20 cellular contexts compared by ENCODE assay signal in genomic region chr12:116964740-116965090, GRCh38. TPM values are rescaled to one million over a fixed set of nuclear protein-coding genes. Genes with fewer than 3 reads are reported as not detected.
DNase-seq lines count a peak whose midpoint lies in the region; ATAC-seq and TF ChIP-seq lines count a peak whose summit lies in the region.
"Had no signal": no experiment of that assay in that cellular context is flagged by ENCODE, and none has a peak within 500 bp of the region (broad histone marks: within the 10 kb centered on the region; RNA-seq: fewer than 3 reads in every experiment).

No MANE protein-coding gene starts in this region.

- ATAC-seq in lower lobe of right lung (no peak), HG02884 (IDR thresholded peaks at IDR 0.05; ENCODE audit: unreplicated experiment) (no peak)
- ATAC-seq: GM12878, T-cell had no signal

- H3K27ac ChIP-seq in lower lobe of right lung (no peak overlapping the region), testis (no peak overlapping the region), MM.1S (ENCODE audit: low read length) (no peak overlapping the region)
- H3K27ac ChIP-seq: cardiac muscle cell, Peyer's patch, SJCRH30, tibial artery had no signal

- H3K27me3 ChIP-seq in lower lobe of right lung (ENCODE audit: low read depth) (no peaks in the 10 kb centered on the region), testis (no peaks in the 10 kb centered on the region), MM.1S (replicated peaks; ENCODE audit: insufficient read depth, low read length) (no peaks in the 10 kb centered on the region)
- H3K27me3 ChIP-seq: cardiac muscle cell, Peyer's patch, SJCRH30, tibial artery had no signal

- H3K36me3 ChIP-seq in lower lobe of right lung (peaks cover 46% of the 10 kb centered on the region), testis (ENCODE audit: low read depth, missing control alignments) (no peaks in the 10 kb centered on the region), MM.1S (replicated peaks; ENCODE audit: insufficient read depth, low read length) (no peaks in the 10 kb centered on the region)
- H3K36me3 ChIP-seq: SJCRH30 had no signal

- peaks cover 11% of the 10 kb centered on the region; the same call in 1 of the 2 replicates for H3F3A ChIP-seq in MM.1S (ENCODE audit: insufficient read depth, low read length)

- no peaks in the 10 kb centered on the region for H3K9me2 ChIP-seq in MM.1S (replicated peaks; ENCODE audit: insufficient read depth, low read length)

- intact Hi-C loops in lower lobe of right lung (cut with DNase I) (no loop called here), testis (cut with DNase I; ENCODE audit: low total_unique reads) (no loop called here)

- DNase-seq in D341Med (ENCODE audit: low spot score) (peak; percentile 77), NCI-H345 treated with DMSO at 0.1 percent for 48 hours (lab: John Stamatoyannopoulos, UW; ENCODE audit: unreplicated experiment) (peak; percentile 62), SHP77 treated with DMSO at 0.1 percent for 48 hours (lab: John Stamatoyannopoulos, UW) (peak; percentile 73), lower lobe of right lung (no peak), testis (no peak), MM.1S (no peak)
- peak; percentile 28 for DNase-seq in Jurkat, Clone E6-1 (ENCODE audit: low read depth, low spot score)
- DNase-seq: activated CD4-positive, alpha-beta T cell treated with anti-CD3 and anti-CD28 coated beads for 4 hours; activated naive CD4-positive, alpha-beta T cell treated with anti-CD3 and anti-CD28 coated beads for 36 hours; activated T-cell treated with anti-CD3 and anti-CD28 coated beads, Interleukin-2, amount 50 U/mL, for 48 hours; CD4-positive, alpha-beta T cell; NK-92 treated with Interleukin-12 subunit alpha and Interleukin-12 subunit beta, amount 100 ng/mL, for 24 hours; Peyer's patch; stimulated activated CD4-positive, alpha-beta T cell treated with anti-CD3 and anti-CD28 coated beads, Interleukin-4, amount 100 ng/mL, for 24 hours; T-cell; tibial artery had no signal

- WGBS in testis, 2 donors = 64 to 75% methylated on average over 6 of the region's 6 CpGs

- peaks cover 10% of the 10 kb centered on the region; the same call in 1 of the 2 replicates for H3K79me2 ChIP-seq in MM.1S (ENCODE audit: low read length)

- H3K4me1 ChIP-seq in lower lobe of right lung = no peaks in the 10 kb centered on the region
- H3K4me1 ChIP-seq in testis = no peaks in the 10 kb centered on the region
- peaks cover 26% of the 10 kb centered on the region for H3K4me1 ChIP-seq in MM.1S (ENCODE audit: low read length)
- H3K4me1 ChIP-seq: Peyer's patch, SJCRH30, tibial artery had no signal

- no peaks in the 10 kb centered on the region for H4K20me1 ChIP-seq in MM.1S (ENCODE audit: insufficient read depth, low read length)

- no peak overlapping the region for H3K4me3 ChIP-seq in Jurkat, Clone E6-1 (ENCODE audit: low read length)
- H3K4me3 ChIP-seq in lower lobe of right lung (no peak overlapping the region), testis (no peak overlapping the region), MM.1S (ENCODE audit: low read length) (no peak overlapping the region)
- H3K4me3 ChIP-seq: cardiac muscle cell, GM12878, Peyer's patch, SJCRH30, tibial artery had no signal

- TF ChIP-seq CTCF in lower lobe of right lung (IDR thresholded peaks at IDR 0.05) (no peak), testis (IDR thresholded peaks at IDR 0.05) (no peak), MM.1S (IDR thresholded peaks at IDR 0.05; ENCODE audit: low read length) (no peak)

- TF ChIP-seq POLR2A in testis (IDR thresholded peaks at IDR 0.05) = no peak

- H3K4me2 ChIP-seq in MM.1S (ENCODE audit: low read depth, low read length) = no peak overlapping the region

- no peak overlapping the region for H2AFZ ChIP-seq in MM.1S (ENCODE audit: low read length)

- H3K9me3 ChIP-seq in lower lobe of right lung (no peaks in the 10 kb centered on the region), testis (no peaks in the 10 kb centered on the region), MM.1S (replicated peaks; ENCODE audit: insufficient read depth, low read length) (no peaks in the 10 kb centered on the region)
- H3K9me3 ChIP-seq: Peyer's patch, SJCRH30, tibial artery had no signal

- H3K9ac ChIP-seq in MM.1S (ENCODE audit: low read length) = no peak overlapping the region

RNA-seq across cellular contexts. Expression of gene FBXW8, which starts 54.0 kb away (rescaled TPM):
- polyA plus RNA-seq in Jurkat, Clone E6-1 (2012; ENCODE audit: insufficient read depth, insufficient read length) = 12.6 TPM
- total RNA-seq in lower lobe of right lung (16.4 TPM), testis (10 to 100 TPM; 31.0 to 32.8 TPM)
- polyA plus RNA-seq in testis (ENCODE audit: insufficient read depth, low read depth, low replicate concordance) = 11.1 TPM

Comparison
In these comparisons a context has a peak if more than half of its experiments do, and no peak if none do; other contexts are left out.
1. DNase-seq: peak in D341Med (single experiment), Jurkat, Clone E6-1 (single experiment), NCI-H345 treated with DMSO at 0.1 percent for 48 hours (single experiment) and SHP77 treated with DMSO at 0.1 percent for 48 hours (single experiment); none in lower lobe of right lung (single experiment), testis (single experiment) and MM.1S (single experiment).